26 cellular contexts compared by ENCODE assay signal in genomic region chr9:38419216-38419615, GRCh38. TPM values are rescaled to one million over a fixed set of nuclear protein-coding genes. Genes with fewer than 3 reads are reported as not detected.
"Had no signal": no experiment of that assay in that cellular context is flagged by ENCODE, and none has a peak within 500 bp of the region (broad histone marks: within the 10 kb centered on the region; RNA-seq: fewer than 3 reads in every experiment).

No MANE protein-coding gene starts in this region.

- H3K27me3 ChIP-seq: right lobe of liver, uterus had no signal

- H3K9me3 Mint-ChIP-seq: activated naive CD4-positive, alpha-beta T cell treated with anti-CD3 and anti-CD28 coated beads, Interleukin-2, amount 50 U/mL, for 24 hours; activated T-cell treated with anti-CD3 and anti-CD28 coated beads, Interleukin-2, amount 50 U/mL, for 72 hours; effector memory CD8-positive, alpha-beta T cell; natural killer cell treated with Interleukin-12 subunit alpha and Interleukin-12 subunit beta and Interleukin-15 and Interleukin-18, amount 100 ng/mL, for 72 hours; stimulated activated effector memory CD8-positive, alpha-beta T cell treated with anti-CD3 and anti-CD28 coated beads, Interleukin-12 subunit alpha, Interleukin-12 subunit beta, amount 100 ng/mL, for 72 hours had no signal

- H3K4me3 Mint-ChIP-seq: activated naive CD4-positive, alpha-beta T cell treated with anti-CD3 and anti-CD28 coated beads, Interleukin-2, amount 50 U/mL, for 24 hours; activated T-cell treated with anti-CD3 and anti-CD28 coated beads, Interleukin-2, amount 50 U/mL, for 72 hours; effector memory CD8-positive, alpha-beta T cell; natural killer cell treated with Interleukin-12 subunit alpha and Interleukin-12 subunit beta and Interleukin-15 and Interleukin-18, amount 100 ng/mL, for 72 hours; stimulated activated effector memory CD8-positive, alpha-beta T cell treated with anti-CD3 and anti-CD28 coated beads, Interleukin-12 subunit alpha, Interleukin-12 subunit beta, amount 100 ng/mL, for 72 hours had no signal

- ATAC-seq: activated T-cell treated with anti-CD3 and anti-CD28 coated beads, Interleukin-2, amount 50 U/mL, for 72 hours; effector memory CD8-positive, alpha-beta T cell; gastrocnemius medialis; left cardiac atrium; natural killer cell treated with Interleukin-12 subunit alpha and Interleukin-12 subunit beta and Interleukin-15 and Interleukin-18, amount 100 ng/mL, for 72 hours; right lobe of liver; stimulated activated effector memory CD8-positive, alpha-beta T cell treated with anti-CD3 and anti-CD28 coated beads, Interleukin-12 subunit alpha, Interleukin-12 subunit beta, amount 100 ng/mL, for 72 hours had no signal

- H3K9me3 ChIP-seq: esophagus muscularis mucosa, gastrocnemius medialis, right lobe of liver, stomach, suprapubic skin, transverse colon, uterus had no signal

- H3K27ac Mint-ChIP-seq: activated naive CD4-positive, alpha-beta T cell treated with anti-CD3 and anti-CD28 coated beads, Interleukin-2, amount 50 U/mL, for 24 hours; activated T-cell treated with anti-CD3 and anti-CD28 coated beads, Interleukin-2, amount 50 U/mL, for 72 hours; natural killer cell treated with Interleukin-12 subunit alpha and Interleukin-12 subunit beta and Interleukin-15 and Interleukin-18, amount 100 ng/mL, for 72 hours; stimulated activated effector memory CD8-positive, alpha-beta T cell treated with anti-CD3 and anti-CD28 coated beads, Interleukin-12 subunit alpha, Interleukin-12 subunit beta, amount 100 ng/mL, for 72 hours had no signal

- DNase-seq: activated CD4-positive, alpha-beta T cell treated with anti-CD3 and anti-CD28 coated beads, Interleukin-2, amount 50 U/mL, for 4 hours; activated CD8-positive, alpha-beta memory T cell treated with anti-CD3 and anti-CD28 coated beads for 24 hours; activated CD8-positive, alpha-beta memory T cell treated with anti-CD3 and anti-CD28 coated beads, Interleukin-2, amount 50 U/mL, for 48 hours; activated effector memory CD4-positive, alpha-beta T cell treated with Interleukin-2 at 50 U/mL for 16 hours; activated T-cell treated with anti-CD3 and anti-CD28 coated beads, Interleukin-2, amount 50 U/mL, for 72 hours; anterior cingulate cortex; brain microvascular endothelial cell; central memory CD4-positive, alpha-beta T cell; effector memory CD8-positive, alpha-beta T cell; gastrocnemius medialis; islet precursor cell; left cardiac atrium; right lobe of liver; small intestine; stimulated activated CD4-positive, alpha-beta T cell treated with anti-CD3 and anti-CD28 coated beads, Interleukin-2, amount 100 ng/mL, for 24 hours; stomach; T-helper 9 cell; transverse colon; uterus had no signal

- H3K4me3 ChIP-seq: esophagus muscularis mucosa, gastrocnemius medialis, right lobe of liver, stomach, suprapubic skin, transverse colon, uterus had no signal

- H3K36me3 Mint-ChIP-seq: activated naive CD4-positive, alpha-beta T cell treated with anti-CD3 and anti-CD28 coated beads, Interleukin-2, amount 50 U/mL, for 24 hours; natural killer cell treated with Interleukin-12 subunit alpha and Interleukin-12 subunit beta and Interleukin-15 and Interleukin-18, amount 100 ng/mL, for 72 hours; stimulated activated effector memory CD8-positive, alpha-beta T cell treated with anti-CD3 and anti-CD28 coated beads, Interleukin-12 subunit alpha, Interleukin-12 subunit beta, amount 100 ng/mL, for 72 hours had no signal

- H3K4me1 Mint-ChIP-seq: stimulated activated effector memory CD8-positive, alpha-beta T cell treated with anti-CD3 and anti-CD28 coated beads, Interleukin-12 subunit alpha, Interleukin-12 subunit beta, amount 100 ng/mL, for 72 hours had no signal

- H3K4me1 ChIP-seq: gastrocnemius medialis, right lobe of liver, uterus had no signal

- H3K27ac ChIP-seq: brain microvascular endothelial cell, esophagus muscularis mucosa, gastrocnemius medialis, right lobe of liver, stomach, suprapubic skin, transverse colon, uterus had no signal

RNA-seq across cellular contexts. Expression of gene IGFBPL1, which starts 5.0 kb away (rescaled TPM):
- total RNA-seq: activated T-cell treated with anti-CD3 and anti-CD28 coated beads, Interleukin-2, amount 50 U/mL, for 72 hours; gastrocnemius medialis; natural killer cell treated with Interleukin-12 subunit alpha and Interleukin-12 subunit beta and Interleukin-15 and Interleukin-18, amount 100 ng/mL, for 72 hours; suprapubic skin; T-helper 1 cell treated with Interleukin-12 subunit alpha and Interleukin-12 subunit beta and Interleukin-4 antibody, amounts not matched to agents 30 ng/mL and 1 ng/mL, for 36 hours; transverse colon had no signal
- polyA plus RNA-seq: liver had no signal
